8 cellular contexts compared by ENCODE assay signal in genomic region chr17:1267471-1267947, GRCh38. TPM values are rescaled to one million over a fixed set of nuclear protein-coding genes. Genes with fewer than 3 reads are reported as not detected.
DNase-seq lines count a peak whose midpoint lies in the region; ATAC-seq, FAIRE-seq and TF ChIP-seq lines count a peak whose summit lies in the region.

No MANE protein-coding gene starts in this region.

- H3K4me1 ChIP-seq in CD8-positive, alpha-beta memory T cell (ENCODE audit: insufficient read depth, low read length) = peaks cover 6% of the 10 kb centered on the region
- peaks cover 5% of the 10 kb centered on the region; the same call in 1 of the 2 replicates for H3K4me1 ChIP-seq in OCI-LY3 (ENCODE audit: low read length)
- H3K4me1 ChIP-seq in H1 (replicated peaks in 1 of 4; ENCODE audit: control insufficient read depth in 3 of 4, insufficient read depth in 4 of 4, low read length in 3 of 4) = peaks cover 0 to 9% (median 4%) of the 10 kb centered on the region in 4 experiments; a peak in 4 of 7 replicates

- peaks cover 5% of the 10 kb centered on the region; the same call in 1 of the 2 replicates for H3K23me2 ChIP-seq in H1 (ENCODE audit: low read depth, low read length)

- H3K36me3 Mint-ChIP-seq in CD8-positive, alpha-beta memory T cell = peaks cover 0 to 2% (median 0%) of the 10 kb centered on the region in 3 donors
- H3K36me3 Mint-ChIP-seq in naive thymus-derived CD8-positive, alpha-beta T cell = no peaks in the 10 kb centered on the region

- H3K4me2 ChIP-seq in OCI-LY3 (ENCODE audit: low read length) = peak overlapping the region; percentile 87
- peak overlapping the region; percentile 59 to 84 for H3K4me2 ChIP-seq in H1 (ENCODE audit: insufficient read depth in 1 of 2, low read depth in 2 of 2, low read length in 2 of 2)

- H3K23ac ChIP-seq in H1 (ENCODE audit: insufficient read length) = no peak overlapping the region

- H4K8ac ChIP-seq in H1 (ENCODE audit: extremely low read depth, insufficient read depth, low read length) = no peak overlapping the region

- H3K27ac Mint-ChIP-seq in CD8-positive, alpha-beta memory T cell = peak overlapping the region; percentile 20 to 91 (median 75)
- H3K27ac Mint-ChIP-seq in naive thymus-derived CD8-positive, alpha-beta T cell = peak overlapping the region in 7 of 10 donors; percentile 13 to 93 (median 63)

- H3K18ac ChIP-seq in H1 (ENCODE audit: extremely low read depth, low read length) = peak overlapping the region; percentile 78; the same call in 1 of the 2 replicates

- no peaks in the 10 kb centered on the region for H3K9me3 ChIP-seq in CD8-positive, alpha-beta memory T cell (ENCODE audit: low read length)
- no peaks in the 10 kb centered on the region for H3K9me3 ChIP-seq in OCI-LY3 (ENCODE audit: insufficient read depth, low read length)
- no peaks in the 10 kb centered on the region for H3K9me3 ChIP-seq in H1 (ENCODE audit: insufficient read depth in 2 of 2, low read depth in 1 of 2, low read length in 1 of 2)

- peaks cover 12 to 19% of the 10 kb centered on the region in 2 donors for H3K27me3 Mint-ChIP-seq in CD8-positive, alpha-beta memory T cell
- peaks cover 0 to 26% (median 11%) of the 10 kb centered on the region in 5 donors for H3K27me3 Mint-ChIP-seq in naive thymus-derived CD8-positive, alpha-beta T cell

- WGBS in H1 (ENCODE audit: extremely low coverage in 1 of 2, insufficient coverage in 1 of 2, insufficient read length in 1 of 2, insufficient replicate concordance in 2 of 2, low coverage in 1 of 2, low lambda C conversion rate in 2 of 2, missing lambda C conversion rate in 1 of 2), 2 experiments = 48% methylated on average over 18 of the region's 18 CpGs; no CpG with 5 or more reads in 1 of the 2 experiments

- no peak overlapping the region for H2BK120ac ChIP-seq in H1 (replicated peaks; ENCODE audit: low read depth, low read length)

- TF ChIP-seq CTCF in OCI-LY3 (IDR thresholded peaks at IDR 0.05; ENCODE audit: low read depth, low read length) = no peak
- no peak for TF ChIP-seq CTCF in H1 (IDR thresholded peaks at IDR 0.05; ENCODE audit: control extremely low read depth in 1 of 3, insufficient read depth in 1 of 3, low read depth in 1 of 3, low read length in 3 of 3)

- no peaks in the 10 kb centered on the region for H3K79me2 ChIP-seq in OCI-LY3 (ENCODE audit: low read length)
- no peaks in the 10 kb centered on the region for H3K79me2 ChIP-seq in H1 (ENCODE audit: control insufficient read depth in 1 of 2, insufficient read depth in 2 of 2, low read length in 2 of 2)

- no peaks in the 10 kb centered on the region for H3K9me3 Mint-ChIP-seq in CD8-positive, alpha-beta memory T cell
- H3K9me3 Mint-ChIP-seq in naive thymus-derived CD8-positive, alpha-beta T cell = no peaks in the 10 kb centered on the region

- no peak overlapping the region for H2BK5ac ChIP-seq in H1 (ENCODE audit: low read depth, low read length)

- TF ChIP-seq POLR2A in H1 (IDR thresholded peaks at IDR 0.05; ENCODE audit: control extremely low read depth in 1 of 2, low read depth in 2 of 2, low read length in 2 of 2) = no peak

- H3K9ac ChIP-seq in OCI-LY3 (ENCODE audit: low read length) (peak overlapping the region; percentile 75), H1 (replicated peaks in 1 of 4; ENCODE audit: extremely low read depth in 1 of 4, low read depth in 3 of 4, low read length in 3 of 4) (peak overlapping the region in 1 of 4 experiments; percentile 44; a peak in 3 of 7 replicates)

- H2AFZ ChIP-seq in OCI-LY3 (ENCODE audit: low read depth, low read length) (peak overlapping the region; percentile 71; the same call in 1 of the 2 replicates), H1 (ENCODE audit: low read length) (no peak overlapping the region)

- H3K56ac ChIP-seq in H1 (replicated peaks; ENCODE audit: insufficient read length, low read depth, low read length) = no peak overlapping the region

- no peak for TF ChIP-seq EP300 in H1 (IDR thresholded peaks at IDR 0.05; ENCODE audit: borderline replicate concordance in 1 of 2, low read depth in 2 of 2, low read length in 2 of 2)

- no peak overlapping the region for H2BK12ac ChIP-seq in H1 (ENCODE audit: low read depth, low read length)

- H3K27me3 ChIP-seq in CD8-positive, alpha-beta memory T cell (ENCODE audit: insufficient read depth, low read length, poor library complexity, severe bottlenecking) = peaks cover 10% of the 10 kb centered on the region
- H3K27me3 ChIP-seq in OCI-LY3 (ENCODE audit: low read depth, low read length) (no peaks in the 10 kb centered on the region), H1 (replicated peaks in 1 of 4; ENCODE audit: control insufficient read depth in 3 of 4, extremely low read depth in 1 of 4, insufficient read depth in 3 of 4, low read length in 3 of 4) (peaks cover 3 to 30% (median 16%) of the 10 kb centered on the region in 4 experiments; a peak in 6 of 7 replicates)

- POLR2A ChIA-PET in CD8-positive, alpha-beta memory T cell (lab: Charles Lee) = interaction anchor here (0.6 to 0.8 kb wide), 2 partner anchors 14 to 130 kb away, joined by 3 read pairs; no protein-coding TSS in a partner anchor
- POLR2A ChIA-PET in H1 (lab: Charles Lee; ENCODE audit: partially characterized antibody) = interaction anchor here (1.1 kb wide), 1 partner anchor 37 kb away, joined by 3 read pairs; no protein-coding TSS in a partner anchor
- POLR2A ChIA-PET in naive thymus-derived CD8-positive, alpha-beta T cell (lab: Charles Lee) = interaction anchor here (0.8 kb wide), 1 partner anchor 545 kb away, joined by 5 read pairs; no protein-coding TSS in a partner anchor

- no peak overlapping the region for H2BK15ac ChIP-seq in H1 (ENCODE audit: low read length)

- H3K4me3 ChIP-seq in CD8-positive, alpha-beta memory T cell (ENCODE audit: low read length) = peak overlapping the region; percentile 47
- H3K4me3 ChIP-seq in OCI-LY3 (ENCODE audit: low read length) (peak overlapping the region; percentile 83), H1 (ENCODE audit: extremely low read depth in 1 of 4, insufficient read depth in 2 of 4, low read depth in 3 of 4, low read length in 4 of 4) (peak overlapping the region; percentile 57 to 85 (median 72))

- H3K14ac ChIP-seq in H1 (ENCODE audit: insufficient read length) = no peak overlapping the region

- no peak for FAIRE-seq in H1 (lab: Jason Lieb, UNC)

- H3K27ac ChIP-seq in CD8-positive, alpha-beta memory T cell (ENCODE audit: low read depth, low read length) = peak overlapping the region; percentile 38
- H3K27ac ChIP-seq in OCI-LY3 (ENCODE audit: low read length) (0 out of 2 replicates have a peak overlapping the region, but pooled peaks have one; percentile 15), H1 (ENCODE audit: low read depth, low read length) (no peak overlapping the region)

- H2BK20ac ChIP-seq in H1 (ENCODE audit: low read length) = no peak overlapping the region

- H4K5ac ChIP-seq in H1 (ENCODE audit: insufficient read length, low read depth, low read length) = no peak overlapping the region

- H4K20me1 ChIP-seq in OCI-LY3 (ENCODE audit: insufficient read depth, low read length) = no peaks in the 10 kb centered on the region
- H4K20me1 ChIP-seq in H1 (replicated peaks in 1 of 2; ENCODE audit: control insufficient read depth in 1 of 2, insufficient read depth in 2 of 2, low read length in 2 of 2) = no peaks in the 10 kb centered on the region

- no peak for ATAC-seq in naive thymus-derived CD8-positive, alpha-beta T cell
- no peak for ATAC-seq in HG03457 (IDR thresholded peaks at IDR 0.05; ENCODE audit: unreplicated experiment)

- H2AK5ac ChIP-seq in H1 (ENCODE audit: low read depth, low read length) = 0 out of 2 replicates have a peak overlapping the region, but pooled peaks have one; percentile 28

- no peaks in the 10 kb centered on the region for H3K79me1 ChIP-seq in H1 (ENCODE audit: low read depth, low read length)

- no peak for DNase-seq in CD8-positive, alpha-beta memory T cell
- DNase-seq in H1 (ENCODE audit: low read depth in 1 of 2, low spot score in 2 of 2) = no peak
- DNase-seq in naive thymus-derived CD8-positive, alpha-beta T cell = no peak
- DNase-seq in NCI-H2171 treated with DMSO at 0.1 percent for 48 hours (lab: John Stamatoyannopoulos, UW) = no peak
- no peak for DNase-seq in hepatic stellate cell (ENCODE audit: low spot score)
- no peak for DNase-seq in stimulated activated CD8-positive, alpha-beta memory T cell treated with anti-CD3 and anti-CD28 coated beads, Interleukin-4, amount 100 ng/mL, for 48 hours

- no peaks in the 10 kb centered on the region for H3K36me3 ChIP-seq in CD8-positive, alpha-beta memory T cell (ENCODE audit: insufficient read depth, low read length)
- H3K36me3 ChIP-seq in OCI-LY3 (replicated peaks; ENCODE audit: low read depth, low read length) (no peaks in the 10 kb centered on the region), H1 (ENCODE audit: control insufficient read depth in 2 of 4, insufficient read depth in 4 of 4, low read length in 3 of 4) (no peaks in the 10 kb centered on the region)

- H3K4ac ChIP-seq in H1 (replicated peaks; ENCODE audit: insufficient read length, low read depth, low read length) = no peak overlapping the region

- CTCF ChIA-PET in CD8-positive, alpha-beta memory T cell (lab: Charles Lee) = interaction anchor here (0.7 to 2.4 kb wide), 3 partner anchors 8 to 248 kb away, joined by 4 to 6 read pairs (median 4); partner anchors contain the start of gene INPP5K
- CTCF ChIA-PET in H1 (lab: Charles Lee; ENCODE audit: partially characterized antibody) = interaction anchor here (0.6 to 3.8 kb wide), 6 partner anchors 9 to 247 kb away, joined by 3 to 17 read pairs (median 4); no protein-coding TSS in a partner anchor

- H3K4me1 Mint-ChIP-seq in CD8-positive, alpha-beta memory T cell = peaks cover 7 to 18% (median 14%) of the 10 kb centered on the region in 3 donors
- peaks cover 1 to 19% (median 18%) of the 10 kb centered on the region in 4 donors for H3K4me1 Mint-ChIP-seq in naive thymus-derived CD8-positive, alpha-beta T cell

- peak overlapping the region; percentile 74 to 90 (median 83) for H3K4me3 Mint-ChIP-seq in CD8-positive, alpha-beta memory T cell
- peak overlapping the region; percentile 73 to 87 (median 78) for H3K4me3 Mint-ChIP-seq in naive thymus-derived CD8-positive, alpha-beta T cell

- H4K91ac ChIP-seq in H1 (replicated peaks; ENCODE audit: insufficient read length, low read length) = no peak overlapping the region

- no peak for TF ChIP-seq RAD21 in H1 (IDR thresholded peaks at IDR 0.05 in 1 of 2, conservative IDR thresholded peaks at IDR 0.05 in 1 of 2; ENCODE audit: low read depth in 2 of 2, low read length in 2 of 2)

RNA-seq across cellular contexts. Expression of gene BHLHA9, which starts 2.7 kb away (rescaled TPM):
- not detected for total RNA-seq in CD8-positive, alpha-beta memory T cell
- not detected for polyA plus RNA-seq in CD8-positive, alpha-beta memory T cell
- 0.34 TPM in 1 of 2 replicates, not detected in the other for total RNA-seq in H1 (2021; fragmentation: NEBNext Ultra II Directional; extraction: Animal tissue kit (Norgen Biotek cat#: 25700))
- 0.29 and 0.36 TPM in 2 replicates for polyA plus RNA-seq in H1 (2011; rRNA removed)
- 0.67 TPM for polyA plus RNA-seq in H1 (2011; cell fraction: cytosol; rRNA removed)
- 0.76 TPM for polyA plus RNA-seq in H1 (2011; cell fraction: nucleus; rRNA removed)
- polyA plus RNA-seq in H1 (2012, experiment 1 of 2) = 0.25 to 0.66 TPM (median 0.49 TPM) in 4 replicates
- not detected for polyA plus RNA-seq in H1 (2012, experiment 2 of 2)
- 0.06 TPM for polyA plus RNA-seq in H1 (2013, experiment 1 of 2)
- polyA plus RNA-seq in H1 (2013, experiment 2 of 2) = not detected
- not detected in 2 replicates for polyA minus RNA-seq in H1 (2011; rRNA and poly(A)+ RNA removed)
- 1.8 TPM for polyA minus RNA-seq in H1 (2011; cell fraction: cytosol; rRNA and poly(A)+ RNA removed)
- polyA minus RNA-seq in H1 (2011; cell fraction: nucleus; rRNA and poly(A)+ RNA removed) = not detected
- not detected for total RNA-seq in naive thymus-derived CD8-positive, alpha-beta T cell
- polyA plus RNA-seq in naive thymus-derived CD8-positive, alpha-beta T cell = not detected

RNA-seq across cellular contexts. Expression of gene TRARG1, which starts 12.0 kb away (rescaled TPM):
- total RNA-seq in CD8-positive, alpha-beta memory T cell = not detected
- polyA plus RNA-seq in CD8-positive, alpha-beta memory T cell = not detected
- not detected in 2 replicates for total RNA-seq in H1 (2021; fragmentation: NEBNext Ultra II Directional; extraction: Animal tissue kit (Norgen Biotek cat#: 25700))
- polyA plus RNA-seq in H1 (2011; rRNA removed) = 0.08 TPM in 1 of 2 replicates, not detected in the other
- polyA plus RNA-seq in H1 (2011; cell fraction: cytosol; rRNA removed) = 0.03 TPM
- 0.03 TPM for polyA plus RNA-seq in H1 (2011; cell fraction: nucleus; rRNA removed)
- polyA plus RNA-seq in H1 (2012, experiment 1 of 2) = not detected in 4 replicates
- polyA plus RNA-seq in H1 (2012, experiment 2 of 2) = not detected
- polyA plus RNA-seq in H1 (2013, experiment 1 of 2) = not detected
- not detected for polyA plus RNA-seq in H1 (2013, experiment 2 of 2)
- polyA minus RNA-seq in H1 (2011; rRNA and poly(A)+ RNA removed) = not detected in 2 replicates
- not detected for polyA minus RNA-seq in H1 (2011; cell fraction: cytosol; rRNA and poly(A)+ RNA removed)
- not detected for polyA minus RNA-seq in H1 (2011; cell fraction: nucleus; rRNA and poly(A)+ RNA removed)
- not detected for total RNA-seq in naive thymus-derived CD8-positive, alpha-beta T cell
- polyA plus RNA-seq in naive thymus-derived CD8-positive, alpha-beta T cell = under 1 TPM in 1 of 3 donors, not detected in 2; 0.14 TPM
